9 cellular contexts compared by ENCODE assay signal in genomic region chr10:99548041-99548530, GRCh38. TPM values are rescaled to one million over a fixed set of nuclear protein-coding genes. Genes with fewer than 3 reads are reported as not detected.
DNase-seq lines count a peak whose midpoint lies in the region; ATAC-seq, FAIRE-seq and TF ChIP-seq lines count a peak whose summit lies in the region.
"Had no signal": no experiment of that assay in that cellular context is flagged by ENCODE, and none has a peak within 500 bp of the region (broad histone marks: within the 10 kb centered on the region; RNA-seq: fewer than 3 reads in every experiment).

No MANE protein-coding gene starts in this region.

- H2AFZ ChIP-seq in trophoblast cell (ENCODE audit: insufficient read depth, low read length, poor library complexity) = no peak overlapping the region

- H2AK5ac ChIP-seq in trophoblast cell (ENCODE audit: low read length) = no peak overlapping the region

- H3K36me3 ChIP-seq in kidney (ENCODE audit: control insufficient read depth in 1 of 2, insufficient read depth in 2 of 2, low read length in 2 of 2) (no peaks in the 10 kb centered on the region), trophoblast cell (ENCODE audit: control insufficient read depth in 1 of 2, insufficient read depth in 2 of 2, low read length in 2 of 2) (no peaks in the 10 kb centered on the region)

- no peak overlapping the region for H3K9ac ChIP-seq in kidney (ENCODE audit: low read length in 2 of 2)
- H3K9ac ChIP-seq in trophoblast cell (ENCODE audit: low read length) = no peak overlapping the region

- no peaks in the 10 kb centered on the region for H3K9me3 ChIP-seq in kidney (ENCODE audit: control insufficient read depth in 1 of 2, low read length in 2 of 2)
- H3K9me3 ChIP-seq in trophoblast cell (ENCODE audit: insufficient read depth, low read depth, low read length) = peaks cover 1% of the 10 kb centered on the region
- no peaks in the 10 kb centered on the region for H3K9me3 ChIP-seq in CD4-positive, alpha-beta T cell (ENCODE audit: control insufficient read depth, low read length)

- no peak overlapping the region for H3K4me3 ChIP-seq in kidney (ENCODE audit: low read length in 2 of 2)
- H3K4me3 ChIP-seq in trophoblast cell (ENCODE audit: low read depth, low read length) = no peak overlapping the region

- H3K14ac ChIP-seq in trophoblast cell (ENCODE audit: low read length) = no peak overlapping the region

- no peak overlapping the region for H4K91ac ChIP-seq in trophoblast cell (ENCODE audit: low read depth, low read length)

- H4K8ac ChIP-seq in trophoblast cell (ENCODE audit: low read depth, low read length) = no peak overlapping the region

- no peaks in the 10 kb centered on the region for H3K9me3 Mint-ChIP-seq in naive thymus-derived CD8-positive, alpha-beta T cell
- H3K9me3 Mint-ChIP-seq in CD4-positive, alpha-beta T cell = no peaks in the 10 kb centered on the region

- H3K18ac ChIP-seq in trophoblast cell (ENCODE audit: low read length) = no peak overlapping the region

- no peak overlapping the region for H2BK5ac ChIP-seq in trophoblast cell (ENCODE audit: low read depth, low read length, poor library complexity)

- H3K27ac ChIP-seq in kidney (ENCODE audit: low read depth in 2 of 2, low read length in 2 of 2) (no peak overlapping the region), trophoblast cell (ENCODE audit: low read depth, low read length) (no peak overlapping the region)
- no peak overlapping the region for H3K27ac ChIP-seq in CD4-positive, alpha-beta T cell (ENCODE audit: low read depth, low read length)

- no peak overlapping the region for H4K12ac ChIP-seq in trophoblast cell (ENCODE audit: low read depth, low read length)

- WGBS in trophoblast cell (ENCODE audit: extremely low coverage, insufficient coverage, insufficient read length) = no CpG with 5 or more reads among the region's 2 CpGs

- CTCF ChIA-PET in CD4-positive, alpha-beta T cell (lab: Charles Lee) = no interaction called here

- peak; percentile 18 for TF ChIP-seq CTCF in kidney (IDR thresholded peaks at IDR 0.05; ENCODE audit: borderline replicate concordance, extremely low read depth, insufficient read depth)
- TF ChIP-seq CTCF in CD4-positive, alpha-beta T cell (IDR thresholded peaks at IDR 0.05) = no peak

- H3K4me2 ChIP-seq in trophoblast cell (ENCODE audit: low read length) = no peak overlapping the region

- H3K27me3 ChIP-seq in trophoblast cell (ENCODE audit: insufficient read depth, low read length) = peaks cover 19% of the 10 kb centered on the region
- H3K27me3 ChIP-seq in CD4-positive, alpha-beta T cell (ENCODE audit: control insufficient read depth, insufficient read depth, low read length) = peaks cover 28% of the 10 kb centered on the region

- H3K79me1 ChIP-seq in trophoblast cell (ENCODE audit: low read length) = no peaks in the 10 kb centered on the region

- POLR2A ChIA-PET in naive thymus-derived CD8-positive, alpha-beta T cell (lab: Charles Lee) = no interaction called here
- POLR2A ChIA-PET in CD4-positive, alpha-beta T cell (lab: Charles Lee) = no interaction called here

- ATAC-seq in naive thymus-derived CD8-positive, alpha-beta T cell = no peak
- ATAC-seq in CD4-positive, alpha-beta T cell (ENCODE audit: poor library complexity) = no peak

- no peak overlapping the region for H2BK120ac ChIP-seq in trophoblast cell (ENCODE audit: insufficient read depth, low read length, poor library complexity)

- H3K36me3 Mint-ChIP-seq in naive thymus-derived CD8-positive, alpha-beta T cell = no peaks in the 10 kb centered on the region
- no peaks in the 10 kb centered on the region for H3K36me3 Mint-ChIP-seq in CD4-positive, alpha-beta T cell (ENCODE audit: low read depth)

- H3K79me2 ChIP-seq in trophoblast cell (ENCODE audit: control insufficient read depth, insufficient read depth, low read length, poor library complexity) = no peaks in the 10 kb centered on the region

- no peak overlapping the region for H3K27ac Mint-ChIP-seq in naive thymus-derived CD8-positive, alpha-beta T cell
- H3K27ac Mint-ChIP-seq in CD4-positive, alpha-beta T cell = no peak overlapping the region

- no peak overlapping the region for H3K4me3 Mint-ChIP-seq in naive thymus-derived CD8-positive, alpha-beta T cell
- no peak overlapping the region for H3K4me3 Mint-ChIP-seq in CD4-positive, alpha-beta T cell

- FAIRE-seq in GM18507 (lab: Jason Lieb, UNC) (peak; percentile 63), kidney (lab: Jason Lieb, UNC) (no peak)

- no peak overlapping the region for H3K4ac ChIP-seq in trophoblast cell (ENCODE audit: low read depth, low read length)

- H3K4me1 ChIP-seq in kidney (ENCODE audit: control insufficient read depth in 1 of 2, insufficient read depth in 1 of 2, low read depth in 1 of 2, low read length in 2 of 2) (no peaks in the 10 kb centered on the region), trophoblast cell (ENCODE audit: control insufficient read depth in 1 of 2, insufficient read depth in 2 of 2, low read length in 2 of 2) (peaks cover 2% of the 10 kb centered on the region in 2 experiments)

- H3K27me3 Mint-ChIP-seq in naive thymus-derived CD8-positive, alpha-beta T cell = peaks cover 28 to 64% (median 44%) of the 10 kb centered on the region in 5 donors
- H3K27me3 Mint-ChIP-seq in CD4-positive, alpha-beta T cell = peaks cover 71% of the 10 kb centered on the region

- DNase-seq in AG20443 (ENCODE audit: low spot score) (peak; percentile 52), GM18507 (ENCODE audit: extremely low spot score, insufficient read length, low read depth) (no peak), RKO (ENCODE audit: low spot score) (peak; percentile 31), kidney (no peak), trophoblast cell (no peak), NCI-H510A (lab: John Stamatoyannopoulos, UW) (no peak)
- DNase-seq in naive thymus-derived CD8-positive, alpha-beta T cell = no peak
- DNase-seq in CD4-positive, alpha-beta T cell = no peak

- H3K23ac ChIP-seq in trophoblast cell (ENCODE audit: low read length) = no peak overlapping the region

- no peaks in the 10 kb centered on the region for H3K4me1 Mint-ChIP-seq in naive thymus-derived CD8-positive, alpha-beta T cell
- no peaks in the 10 kb centered on the region for H3K4me1 Mint-ChIP-seq in CD4-positive, alpha-beta T cell (ENCODE audit: low read depth)

- H2BK12ac ChIP-seq in trophoblast cell (ENCODE audit: low read length) = no peak overlapping the region

- intact Hi-C loops in kidney (cut with DNase I) = no loop called here
- intact Hi-C loops in CD4-positive, alpha-beta T cell (cut with DNase I, micrococcal nuclease) = no loop called here

RNA-seq across cellular contexts. Expression of gene NKX2-3, which starts 15.3 kb away (rescaled TPM):
- not detected for total RNA-seq in kidney
- polyA plus RNA-seq in kidney (ENCODE audit: insufficient read depth, low read depth, low replicate concordance) = not detected
- total RNA-seq in naive thymus-derived CD8-positive, alpha-beta T cell = not detected
- not detected for polyA plus RNA-seq in naive thymus-derived CD8-positive, alpha-beta T cell
- polyA plus RNA-seq in trophoblast cell (2013) = 6.7 and 7.6 TPM in 2 replicates
- not detected for total RNA-seq in CD4-positive, alpha-beta T cell
- total RNA-seq: T-helper 1 cell treated with Interleukin-12 subunit alpha and Interleukin-12 subunit beta and Interleukin-4 antibody, amounts not matched to agents 30 ng/mL and 1 ng/mL, for 36 hours had no signal

Comparison
In these comparisons a context has a peak if more than half of its experiments do, and no peak if none do; other contexts are left out.
1. DNase-seq: peak in AG20443 (single experiment) and RKO (single experiment); none in GM18507 (single experiment), kidney (single experiment), naive thymus-derived CD8-positive, alpha-beta T cell (0 of 10), trophoblast cell (0 of 2), NCI-H510A (single experiment) and CD4-positive, alpha-beta T cell (0 of 10).